ENCODE assay signal across 23 cellular contexts in the genomic region with DNA sequence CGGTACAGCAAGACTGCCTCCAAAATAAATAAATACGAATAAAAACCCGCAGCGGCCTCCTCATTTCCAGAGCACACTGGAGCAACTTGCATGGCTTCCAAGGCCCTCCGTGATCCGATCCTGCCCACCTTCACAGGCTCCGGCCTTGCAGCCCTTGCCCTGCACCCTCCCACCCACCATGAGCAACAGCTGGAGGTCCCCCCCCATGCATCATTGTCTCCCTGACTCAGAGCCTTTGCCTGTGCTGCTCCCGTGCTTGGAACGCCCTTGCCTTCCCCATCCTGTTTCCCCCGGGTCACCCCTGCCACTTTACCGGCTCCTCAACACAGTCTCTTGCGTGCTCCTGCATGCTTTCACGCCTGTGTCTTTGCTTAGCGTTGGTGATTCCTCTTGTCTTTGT.
DNase-seq lines count a peak whose midpoint lies in the region; ATAC-seq and TF ChIP-seq lines count a peak whose summit lies in the region.
"Had no signal": no experiment of that assay in that cellular context is flagged by ENCODE, and none has a peak within 500 bp of the region (broad histone marks: within the 10 kb centered on the region; RNA-seq: fewer than 3 reads in every experiment).

No MANE protein-coding gene starts in this region.

- no peak for TF ChIP-seq CTCF in activated CD8-positive, alpha-beta T cell treated with anti-CD3 and anti-CD28 coated beads for 36 hours (IDR thresholded peaks at IDR 0.05)
- TF ChIP-seq CTCF in nephron progenitor cell (IDR thresholded peaks at IDR 0.05), result no peak
- TF ChIP-seq CTCF in OCI-LY7 (conservative IDR thresholded peaks at IDR 0.05; ENCODE audit: low read length), result no peak

- H3K36me3 ChIP-seq in OCI-LY7 (ENCODE audit: insufficient read depth, low read length), result no peaks in the 10 kb centered on the region
- H3K36me3 ChIP-seq in CD4-positive, alpha-beta memory T cell (ENCODE audit: insufficient read depth, low read length), result no peaks in the 10 kb centered on the region
- H3K36me3 ChIP-seq: BE2C, heart left ventricle, thoracic aorta had no signal

- H4K20me1 ChIP-seq in OCI-LY7 (ENCODE audit: insufficient read depth, low read length), result no peaks in the 10 kb centered on the region

- peak overlapping the region; percentile 17 for H3K27ac Mint-ChIP-seq in activated CD8-positive, alpha-beta T cell treated with anti-CD3 and anti-CD28 coated beads, Interleukin-2, amount 10 ng/mL, durations not matched to agents 7 days and 5 days
- no peak overlapping the region for H3K27ac Mint-ChIP-seq in activated CD8-positive, alpha-beta T cell treated with anti-CD3 and anti-CD28 coated beads for 36 hours
- peak overlapping the region; percentile 8 for H3K27ac Mint-ChIP-seq in nephron progenitor cell
- H3K27ac Mint-ChIP-seq in activated CD4-positive, alpha-beta memory T cell treated with anti-CD3 and anti-CD28 coated beads, Interleukin-2, amount 10 ng/mL, durations not matched to agents 7 days and 5 days, result no peak overlapping the region
- no peak overlapping the region for H3K27ac Mint-ChIP-seq in CD4-positive, alpha-beta memory T cell
- H3K27ac Mint-ChIP-seq: activated T-helper 2 cell treated with anti-CD3 and anti-CD28 coated beads, Interferon-gamma antibody, Interleukin-2, Interleukin-4, amounts not matched to agents 10 μg/mL and 5 μg/mL and 100 μg/mL, durations not matched to agents 14 hours and 24 hours and 36 hours; GM23338; stimulated activated memory B cell treated with anti-CD40 and anti-IgM and Interleukin-4, amounts not matched to agents 10 μg/mL and 1 μg/mL and 100 μg/mL, for 72 hours had no signal

- no peak overlapping the region for H3K4me2 ChIP-seq in OCI-LY7 (ENCODE audit: low read length)
- H3K4me2 ChIP-seq: GM23338 had no signal

- BruUV-seq in OCI-LY7 (replicated peaks; lab: Mats Ljungman, UMichigan), result no TSS peak

- H2AFZ ChIP-seq in OCI-LY7 (ENCODE audit: low read length), result no peak overlapping the region
- H2AFZ ChIP-seq: parathyroid adenoma had no signal

- H3K27me3 Mint-ChIP-seq in activated CD8-positive, alpha-beta T cell treated with anti-CD3 and anti-CD28 coated beads, Interleukin-2, amount 10 ng/mL, durations not matched to agents 7 days and 5 days (ENCODE audit: low read depth), result no peaks in the 10 kb centered on the region
- H3K27me3 Mint-ChIP-seq in activated CD8-positive, alpha-beta T cell treated with anti-CD3 and anti-CD28 coated beads for 36 hours, result peaks cover 7% of the 10 kb centered on the region
- H3K27me3 Mint-ChIP-seq in nephron progenitor cell (ENCODE audit: low read depth, poor library complexity), result peaks cover 8% of the 10 kb centered on the region
- peaks cover 6% of the 10 kb centered on the region for H3K27me3 Mint-ChIP-seq in activated CD4-positive, alpha-beta memory T cell treated with anti-CD3 and anti-CD28 coated beads, Interleukin-2, amount 10 ng/mL, durations not matched to agents 7 days and 5 days
- peaks cover 7 to 13% of the 10 kb centered on the region in 2 donors for H3K27me3 Mint-ChIP-seq in CD4-positive, alpha-beta memory T cell

- no peaks in the 10 kb centered on the region for H3K27me3 ChIP-seq in CD4-positive, alpha-beta memory T cell (ENCODE audit: insufficient read depth, low read length)
- H3K27me3 ChIP-seq: BE2C, body of pancreas, heart left ventricle had no signal

- H3K4me3 ChIP-seq in OCI-LY7 (ENCODE audit: low read depth, low read length, poor library complexity, severe bottlenecking), result no peak overlapping the region
- H3K4me3 ChIP-seq in CD4-positive, alpha-beta memory T cell (ENCODE audit: low read length in 2 of 2), result no peak overlapping the region
- H3K4me3 ChIP-seq: body of pancreas, GM23338, heart left ventricle had no signal

- H3K4me1 Mint-ChIP-seq in activated CD8-positive, alpha-beta T cell treated with anti-CD3 and anti-CD28 coated beads, Interleukin-2, amount 10 ng/mL, durations not matched to agents 7 days and 5 days (ENCODE audit: low read depth), result peaks cover 11% of the 10 kb centered on the region
- peaks cover 12% of the 10 kb centered on the region for H3K4me1 Mint-ChIP-seq in activated CD8-positive, alpha-beta T cell treated with anti-CD3 and anti-CD28 coated beads for 36 hours (ENCODE audit: low read depth)
- H3K4me1 Mint-ChIP-seq in nephron progenitor cell, result peaks cover 75% of the 10 kb centered on the region
- H3K4me1 Mint-ChIP-seq in activated CD4-positive, alpha-beta memory T cell treated with anti-CD3 and anti-CD28 coated beads, Interleukin-2, amount 10 ng/mL, durations not matched to agents 7 days and 5 days, result peaks cover 9% of the 10 kb centered on the region
- peaks cover 0 to 1% (median 0%) of the 10 kb centered on the region in 4 donors for H3K4me1 Mint-ChIP-seq in CD4-positive, alpha-beta memory T cell
- H3K4me1 Mint-ChIP-seq: naive thymus-derived CD8-positive, alpha-beta T cell; stimulated activated memory B cell treated with anti-CD40 and anti-IgM and Interleukin-4, amounts not matched to agents 10 μg/mL and 1 μg/mL and 100 μg/mL, for 72 hours had no signal

- CTCF ChIA-PET in activated CD8-positive, alpha-beta T cell treated with anti-CD3 and anti-CD28 coated beads, Interleukin-2, amount 10 ng/mL, durations not matched to agents 7 days and 5 days (lab: Charles Lee), result no interaction called here
- CTCF ChIA-PET in activated CD8-positive, alpha-beta T cell treated with anti-CD3 and anti-CD28 coated beads for 36 hours (lab: Charles Lee), result no interaction called here
- CTCF ChIA-PET in OCI-LY7 (lab: Charles Lee; ENCODE audit: unreplicated experiment), result interaction anchor here (0.5 to 0.6 kb wide), 2 partner anchors 82 to 432 kb away, joined by 3 read pairs; no protein-coding TSS in a partner anchor
- CTCF ChIA-PET in activated CD4-positive, alpha-beta memory T cell treated with anti-CD3 and anti-CD28 coated beads, Interleukin-2, amount 10 ng/mL, durations not matched to agents 7 days and 5 days (lab: Charles Lee), result no interaction called here
- CTCF ChIA-PET in CD4-positive, alpha-beta memory T cell (lab: Charles Lee; ENCODE audit: partially characterized antibody), result no interaction called here

- H3K9me3 ChIP-seq in OCI-LY7 (ENCODE audit: low read length), result no peaks in the 10 kb centered on the region
- H3K9me3 ChIP-seq in CD4-positive, alpha-beta memory T cell (ENCODE audit: control insufficient read depth in 1 of 2, low read length in 2 of 2), result no peaks in the 10 kb centered on the region
- H3K9me3 ChIP-seq: BE2C, body of pancreas, Caco-2, heart left ventricle, thoracic aorta had no signal

- POLR2A ChIA-PET in activated CD8-positive, alpha-beta T cell treated with anti-CD3 and anti-CD28 coated beads, Interleukin-2, amount 10 ng/mL, durations not matched to agents 7 days and 5 days (lab: Charles Lee), result no interaction called here
- POLR2A ChIA-PET in activated CD8-positive, alpha-beta T cell treated with anti-CD3 and anti-CD28 coated beads for 36 hours (lab: Charles Lee), result no interaction called here
- POLR2A ChIA-PET in OCI-LY7 (lab: Charles Lee), result interaction anchor here (1.3 kb wide), 1 partner anchor 13 kb away, joined by 4 read pairs; no protein-coding TSS in a partner anchor
- POLR2A ChIA-PET in activated CD4-positive, alpha-beta memory T cell treated with anti-CD3 and anti-CD28 coated beads, Interleukin-2, amount 10 ng/mL, durations not matched to agents 7 days and 5 days (lab: Charles Lee), result no interaction called here
- POLR2A ChIA-PET in CD4-positive, alpha-beta memory T cell (lab: Charles Lee; ENCODE audit: partially characterized antibody), result no interaction called here

- no peaks in the 10 kb centered on the region for H3K4me1 ChIP-seq in OCI-LY7 (ENCODE audit: insufficient read depth, low read length, poor library complexity, severe bottlenecking)
- H3K4me1 ChIP-seq in CD4-positive, alpha-beta memory T cell (ENCODE audit: insufficient read depth, low read length), result no peaks in the 10 kb centered on the region
- H3K4me1 ChIP-seq: BE2C, Caco-2, parathyroid adenoma had no signal

- ATAC-seq in activated CD8-positive, alpha-beta T cell treated with anti-CD3 and anti-CD28 coated beads, Interleukin-2, amount 10 ng/mL, durations not matched to agents 7 days and 5 days, result no peak
- no peak for ATAC-seq in activated CD8-positive, alpha-beta T cell treated with anti-CD3 and anti-CD28 coated beads for 36 hours
- ATAC-seq in esophagus mucosa, result peak; percentile 68
- ATAC-seq: body of pancreas; GM23338; naive thymus-derived CD8-positive, alpha-beta T cell; stimulated activated memory B cell treated with anti-CD40 and anti-IgM and Interleukin-4, amounts not matched to agents 10 μg/mL and 1 μg/mL and 100 μg/mL, for 72 hours had no signal

- H3K79me2 ChIP-seq in OCI-LY7 (ENCODE audit: insufficient read depth, low read depth, low read length), result no peaks in the 10 kb centered on the region
- H3K79me2 ChIP-seq: parathyroid adenoma had no signal

- DNase-seq in activated CD8-positive, alpha-beta T cell treated with anti-CD3 and anti-CD28 coated beads, Interleukin-2, amount 10 ng/mL, durations not matched to agents 7 days and 5 days, result no peak
- no peak for DNase-seq in activated CD8-positive, alpha-beta T cell treated with anti-CD3 and anti-CD28 coated beads for 36 hours
- DNase-seq in nephron progenitor cell, result no peak
- no peak for DNase-seq in OCI-LY7 (ENCODE audit: low spot score)
- DNase-seq in activated CD4-positive, alpha-beta memory T cell treated with anti-CD3 and anti-CD28 coated beads, Interleukin-2, amount 10 ng/mL, durations not matched to agents 7 days and 5 days, result no peak
- no peak for DNase-seq in GDM1 (lab: John Stamatoyannopoulos, UW)
- DNase-seq in CD4-positive, alpha-beta memory T cell, result no peak
- DNase-seq: activated CD4-positive, alpha-beta T cell treated with anti-CD3 and anti-CD28 coated beads for 4 hours; BE2C; body of pancreas; Caco-2; heart left ventricle; left cardiac atrium; mesendoderm; naive thymus-derived CD8-positive, alpha-beta T cell; NCI-H526 treated with DMSO at 0.1 percent for 48 hours; stimulated activated CD4-positive, alpha-beta T cell treated with anti-CD3 and anti-CD28 coated beads, Interleukin-1b, Interleukin-23, amount 100 ng/mL, for 48 hours had no signal

- H3K9me2 ChIP-seq in OCI-LY7 (ENCODE audit: insufficient read depth, low read length), result no peaks in the 10 kb centered on the region

- H3K4me3 Mint-ChIP-seq in activated CD8-positive, alpha-beta T cell treated with anti-CD3 and anti-CD28 coated beads, Interleukin-2, amount 10 ng/mL, durations not matched to agents 7 days and 5 days, result no peak overlapping the region
- no peak overlapping the region for H3K4me3 Mint-ChIP-seq in activated CD8-positive, alpha-beta T cell treated with anti-CD3 and anti-CD28 coated beads for 36 hours
- no peak overlapping the region for H3K4me3 Mint-ChIP-seq in nephron progenitor cell
- H3K4me3 Mint-ChIP-seq in activated CD4-positive, alpha-beta memory T cell treated with anti-CD3 and anti-CD28 coated beads, Interleukin-2, amount 10 ng/mL, durations not matched to agents 7 days and 5 days, result no peak overlapping the region
- H3K4me3 Mint-ChIP-seq in CD4-positive, alpha-beta memory T cell, result no peak overlapping the region
- H3K4me3 Mint-ChIP-seq: GM23338; naive thymus-derived CD8-positive, alpha-beta T cell; stimulated activated memory B cell treated with anti-CD40 and anti-IgM and Interleukin-4, amounts not matched to agents 10 μg/mL and 1 μg/mL and 100 μg/mL, for 72 hours had no signal

- intact Hi-C loops in activated CD8-positive, alpha-beta T cell treated with anti-CD3 and anti-CD28 coated beads for 36 hours (cut with micrococcal nuclease), result no loop called here
- intact Hi-C loops in OCI-LY7 (cut with micrococcal nuclease; ENCODE audit: unreplicated experiment), result no loop called here
- intact Hi-C loops in CD4-positive, alpha-beta memory T cell (cut with micrococcal nuclease), result no loop called here

- H3K27ac ChIP-seq in OCI-LY7 (ENCODE audit: low read depth, low read length, poor library complexity, severe bottlenecking), result no peak overlapping the region
- no peak overlapping the region for H3K27ac ChIP-seq in CD4-positive, alpha-beta memory T cell (ENCODE audit: low read depth, low read length)
- H3K27ac ChIP-seq: body of pancreas, parathyroid adenoma had no signal

- no peaks in the 10 kb centered on the region for H3K36me3 Mint-ChIP-seq in activated CD8-positive, alpha-beta T cell treated with anti-CD3 and anti-CD28 coated beads, Interleukin-2, amount 10 ng/mL, durations not matched to agents 7 days and 5 days (ENCODE audit: low read depth)
- H3K36me3 Mint-ChIP-seq in activated CD8-positive, alpha-beta T cell treated with anti-CD3 and anti-CD28 coated beads for 36 hours (ENCODE audit: low read depth), result no peaks in the 10 kb centered on the region
- no peaks in the 10 kb centered on the region for H3K36me3 Mint-ChIP-seq in nephron progenitor cell (ENCODE audit: low read depth)
- H3K36me3 Mint-ChIP-seq in activated CD4-positive, alpha-beta memory T cell treated with anti-CD3 and anti-CD28 coated beads, Interleukin-2, amount 10 ng/mL, durations not matched to agents 7 days and 5 days (ENCODE audit: low read depth), result no peaks in the 10 kb centered on the region
- no peaks in the 10 kb centered on the region for H3K36me3 Mint-ChIP-seq in CD4-positive, alpha-beta memory T cell
- H3K36me3 Mint-ChIP-seq: naive thymus-derived CD8-positive, alpha-beta T cell; stimulated activated memory B cell treated with anti-CD40 and anti-IgM and Interleukin-4, amounts not matched to agents 10 μg/mL and 1 μg/mL and 100 μg/mL, for 72 hours had no signal

- no peaks in the 10 kb centered on the region for H3K9me3 Mint-ChIP-seq in activated CD8-positive, alpha-beta T cell treated with anti-CD3 and anti-CD28 coated beads, Interleukin-2, amount 10 ng/mL, durations not matched to agents 7 days and 5 days (ENCODE audit: insufficient read depth)
- no peaks in the 10 kb centered on the region for H3K9me3 Mint-ChIP-seq in activated CD8-positive, alpha-beta T cell treated with anti-CD3 and anti-CD28 coated beads for 36 hours
- H3K9me3 Mint-ChIP-seq in nephron progenitor cell, result no peaks in the 10 kb centered on the region
- H3K9me3 Mint-ChIP-seq in activated CD4-positive, alpha-beta memory T cell treated with anti-CD3 and anti-CD28 coated beads, Interleukin-2, amount 10 ng/mL, durations not matched to agents 7 days and 5 days, result no peaks in the 10 kb centered on the region
- peaks cover 0 to 2% (median 0%) of the 10 kb centered on the region in 8 donors for H3K9me3 Mint-ChIP-seq in CD4-positive, alpha-beta memory T cell
- H3K9me3 Mint-ChIP-seq: activated T-helper 2 cell treated with anti-CD3 and anti-CD28 coated beads, Interferon-gamma antibody, Interleukin-2, Interleukin-4, amounts not matched to agents 10 μg/mL and 5 μg/mL and 100 μg/mL, durations not matched to agents 14 hours and 24 hours and 36 hours; GM23338; stimulated activated memory B cell treated with anti-CD40 and anti-IgM and Interleukin-4, amounts not matched to agents 10 μg/mL and 1 μg/mL and 100 μg/mL, for 72 hours had no signal

Comparison
In these comparisons a context has a peak if more than half of its experiments do, and no peak if none do; other contexts are left out.
1. H3K27ac Mint-ChIP-seq: peak in activated CD8-positive, alpha-beta T cell treated with anti-CD3 and anti-CD28 coated beads, Interleukin-2, amount 10 ng/mL, durations not matched to agents 7 days and 5 days (single experiment) and nephron progenitor cell (single experiment); none in activated CD8-positive, alpha-beta T cell treated with anti-CD3 and anti-CD28 coated beads for 36 hours (single experiment), activated CD4-positive, alpha-beta memory T cell treated with anti-CD3 and anti-CD28 coated beads, Interleukin-2, amount 10 ng/mL, durations not matched to agents 7 days and 5 days (single experiment) and CD4-positive, alpha-beta memory T cell (0 of 7).